11 cellular contexts compared by ENCODE assay signal in the genomic region with DNA sequence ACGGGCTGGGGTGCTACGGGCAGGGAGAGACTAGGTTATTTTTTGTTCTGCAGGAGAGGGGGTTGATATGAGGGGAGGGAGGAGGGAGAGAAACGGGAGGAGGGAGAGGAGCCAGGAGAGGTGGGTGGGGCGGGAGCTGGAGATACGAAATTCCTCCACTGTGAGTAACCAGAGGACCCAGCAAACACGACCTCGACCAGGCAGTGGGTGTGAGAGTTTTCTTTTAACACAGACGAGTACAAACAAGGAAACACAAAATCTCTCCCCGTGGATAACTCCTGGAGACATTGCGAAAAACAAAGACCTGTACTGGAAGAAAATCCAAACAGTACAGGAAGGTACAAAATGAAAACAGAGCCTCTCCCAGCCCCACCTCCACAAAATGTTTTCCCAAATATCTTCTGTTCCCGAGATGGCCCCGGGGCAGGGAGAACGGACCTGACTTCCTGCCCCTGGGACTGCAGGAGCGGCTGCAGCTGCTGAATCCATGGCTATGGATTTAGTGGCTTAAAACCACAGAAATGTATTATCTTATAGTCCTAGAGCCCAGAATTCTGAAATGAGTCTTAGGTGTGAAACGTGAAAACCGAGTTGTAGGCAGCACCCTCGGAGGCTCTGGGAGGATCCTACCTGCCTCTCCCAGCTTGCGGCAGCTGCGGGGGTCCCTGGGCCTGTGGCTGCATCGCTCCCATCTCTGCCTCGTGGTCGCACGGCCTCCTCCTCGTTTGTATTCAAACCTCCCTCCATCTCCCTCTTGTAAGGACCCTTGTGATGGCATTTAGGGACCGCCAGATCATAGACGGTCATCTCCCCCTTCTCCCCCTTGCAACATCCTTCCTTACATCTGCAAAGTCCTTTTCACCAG.
DNase-seq lines count a peak whose midpoint lies in the region; ATAC-seq and TF ChIP-seq lines count a peak whose summit lies in the region.
"Had no signal": no experiment of that assay in that cellular context is flagged by ENCODE, and none has a peak within 500 bp of the region (broad histone marks: within the 10 kb centered on the region; RNA-seq: fewer than 3 reads in every experiment).

No MANE protein-coding gene starts in this region.

- no peaks in the 10 kb centered on the region for H3K27me3 ChIP-seq in foreskin keratinocyte
- H3K27me3 ChIP-seq: Peyer's patch had no signal

- H3K9me3 Mint-ChIP-seq in T-helper 2 cell treated with Interferon-gamma antibody and Interleukin-4, amounts not matched to agents 5 μg/mL and 100 μg/mL, for 36 hours: no peaks in the 10 kb centered on the region
- H3K9me3 Mint-ChIP-seq: central memory CD8-positive, alpha-beta T cell had no signal

- no peaks in the 10 kb centered on the region for H3K4me1 Mint-ChIP-seq in T-helper 2 cell treated with Interferon-gamma antibody and Interleukin-4, amounts not matched to agents 5 μg/mL and 100 μg/mL, for 36 hours (ENCODE audit: low read depth)
- H3K4me1 Mint-ChIP-seq: central memory CD8-positive, alpha-beta T cell had no signal

- peak overlapping the region; percentile 86 for H3K27ac ChIP-seq in foreskin keratinocyte
- H3K27ac ChIP-seq: Peyer's patch had no signal

- H3K4me1 ChIP-seq in foreskin keratinocyte: peaks cover 37% of the 10 kb centered on the region
- H3K4me1 ChIP-seq: Peyer's patch had no signal

- H3K27me3 Mint-ChIP-seq in T-helper 2 cell treated with Interferon-gamma antibody and Interleukin-4, amounts not matched to agents 5 μg/mL and 100 μg/mL, for 36 hours (ENCODE audit: low read depth): no peaks in the 10 kb centered on the region

- H3K36me3 Mint-ChIP-seq in T-helper 2 cell treated with Interferon-gamma antibody and Interleukin-4, amounts not matched to agents 5 μg/mL and 100 μg/mL, for 36 hours (ENCODE audit: low read depth): no peaks in the 10 kb centered on the region

- no peak overlapping the region for H3K4me3 Mint-ChIP-seq in T-helper 2 cell treated with Interferon-gamma antibody and Interleukin-4, amounts not matched to agents 5 μg/mL and 100 μg/mL, for 36 hours
- H3K4me3 Mint-ChIP-seq: central memory CD8-positive, alpha-beta T cell had no signal

- DNase-seq in EL (peak; percentile 86), foreskin keratinocyte (peak; percentile 72 to 82), renal cortical epithelial cell (ENCODE audit: low read depth) (peak; percentile 86), NK-92 (lab: John Stamatoyannopoulos, UW; ENCODE audit: unreplicated experiment) (no peak)
- no peak for DNase-seq in stimulated activated naive CD4-positive, alpha-beta T cell treated with Interleukin-2 at 50 U/mL for 16 hours (lab: John Stamatoyannopoulos, UW)
- no peak for DNase-seq in T-helper 2 cell treated with Interferon-gamma antibody and Interleukin-4, amounts not matched to agents 5 μg/mL and 100 μg/mL, for 36 hours (ENCODE audit: low spot score)
- DNase-seq: DMS53 had no signal

- TF ChIP-seq CTCF in foreskin keratinocyte (conservative IDR thresholded peaks at IDR 0.05): no peak

- no peak overlapping the region for H3K27ac Mint-ChIP-seq in T-helper 2 cell treated with Interferon-gamma antibody and Interleukin-4, amounts not matched to agents 5 μg/mL and 100 μg/mL, for 36 hours

- ATAC-seq in SK-N-SH treated with all-trans-retinoic acid at 6 μM for 48 hours: peak; percentile 47
- peak; percentile 49 for ATAC-seq in foreskin keratinocyte
- no peak for ATAC-seq in HG03571 (IDR thresholded peaks at IDR 0.05; ENCODE audit: unreplicated experiment)

TF ChIP-seq in SK-N-SH treated with all-trans-retinoic acid at 6 μM for 48 hours, 23 proteins besides CTCF, POLR2A, EP300 and RAD21:
- TF ChIP-seq ZNF565 (CRISPR knock-in tag; conservative IDR thresholded peaks at IDR 0.05; ENCODE audit: low read depth): no peak
- TF ChIP-seq, protein P1, sequence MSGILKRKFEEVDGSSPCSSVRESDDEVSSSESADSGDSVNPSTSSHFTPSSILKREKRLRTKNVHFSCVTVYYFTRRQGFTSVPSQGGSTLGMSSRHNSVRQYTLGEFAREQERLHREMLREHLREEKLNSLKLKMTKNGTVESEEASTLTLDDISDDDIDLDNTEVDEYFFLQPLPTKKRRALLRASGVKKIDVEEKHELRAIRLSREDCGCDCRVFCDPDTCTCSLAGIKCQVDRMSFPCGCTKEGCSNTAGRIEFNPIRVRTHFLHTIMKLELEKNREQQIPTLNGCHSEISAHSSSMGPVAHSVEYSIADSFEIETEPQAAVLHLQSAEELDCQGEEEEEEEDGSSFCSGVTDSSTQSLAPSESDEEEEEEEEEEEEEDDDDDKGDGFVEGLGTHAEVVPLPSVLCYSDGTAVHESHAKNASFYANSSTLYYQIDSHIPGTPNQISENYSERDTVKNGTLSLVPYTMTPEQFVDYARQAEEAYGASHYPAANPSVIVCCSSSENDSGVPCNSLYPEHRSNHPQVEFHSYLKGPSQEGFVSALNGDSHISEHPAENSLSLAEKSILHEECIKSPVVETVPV (CRISPR knock-in tag; IDR thresholded peaks at IDR 0.05): no peak
- TF ChIP-seq TOX (CRISPR knock-in tag; IDR thresholded peaks at IDR 0.05; ENCODE audit: borderline replicate concordance): no peak
- TF ChIP-seq, protein P2, sequence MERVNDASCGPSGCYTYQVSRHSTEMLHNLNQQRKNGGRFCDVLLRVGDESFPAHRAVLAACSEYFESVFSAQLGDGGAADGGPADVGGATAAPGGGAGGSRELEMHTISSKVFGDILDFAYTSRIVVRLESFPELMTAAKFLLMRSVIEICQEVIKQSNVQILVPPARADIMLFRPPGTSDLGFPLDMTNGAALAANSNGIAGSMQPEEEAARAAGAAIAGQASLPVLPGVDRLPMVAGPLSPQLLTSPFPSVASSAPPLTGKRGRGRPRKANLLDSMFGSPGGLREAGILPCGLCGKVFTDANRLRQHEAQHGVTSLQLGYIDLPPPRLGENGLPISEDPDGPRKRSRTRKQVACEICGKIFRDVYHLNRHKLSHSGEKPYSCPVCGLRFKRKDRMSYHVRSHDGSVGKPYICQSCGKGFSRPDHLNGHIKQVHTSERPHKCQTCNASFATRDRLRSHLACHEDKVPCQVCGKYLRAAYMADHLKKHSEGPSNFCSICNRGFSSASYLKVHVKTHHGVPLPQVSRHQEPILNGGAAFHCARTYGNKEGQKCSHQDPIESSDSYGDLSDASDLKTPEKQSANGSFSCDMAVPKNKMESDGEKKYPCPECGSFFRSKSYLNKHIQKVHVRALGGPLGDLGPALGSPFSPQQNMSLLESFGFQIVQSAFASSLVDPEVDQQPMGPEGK (CRISPR knock-in tag; IDR thresholded peaks at IDR 0.05; ENCODE audit: borderline replicate concordance): no peak
- TF ChIP-seq ISL1 (CRISPR knock-in tag; IDR thresholded peaks at IDR 0.05): no peak
- no peak for TF ChIP-seq PPARA (CRISPR knock-in tag; IDR thresholded peaks at IDR 0.05; ENCODE audit: borderline replicate concordance)
- TF ChIP-seq, protein P3, sequence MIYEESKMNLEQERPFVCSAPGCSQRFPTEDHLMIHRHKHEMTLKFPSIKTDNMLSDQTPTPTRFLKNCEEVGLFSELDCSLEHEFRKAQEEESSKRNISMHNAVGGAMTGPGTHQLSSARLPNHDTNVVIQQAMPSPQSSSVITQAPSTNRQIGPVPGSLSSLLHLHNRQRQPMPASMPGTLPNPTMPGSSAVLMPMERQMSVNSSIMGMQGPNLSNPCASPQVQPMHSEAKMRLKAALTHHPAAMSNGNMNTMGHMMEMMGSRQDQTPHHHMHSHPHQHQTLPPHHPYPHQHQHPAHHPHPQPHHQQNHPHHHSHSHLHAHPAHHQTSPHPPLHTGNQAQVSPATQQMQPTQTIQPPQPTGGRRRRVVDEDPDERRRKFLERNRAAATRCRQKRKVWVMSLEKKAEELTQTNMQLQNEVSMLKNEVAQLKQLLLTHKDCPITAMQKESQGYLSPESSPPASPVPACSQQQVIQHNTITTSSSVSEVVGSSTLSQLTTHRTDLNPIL (CRISPR knock-in tag; IDR thresholded peaks at IDR 0.05; ENCODE audit: low read depth): no peak
- TF ChIP-seq ZNF70 (CRISPR knock-in tag; IDR thresholded peaks at IDR 0.05): no peak
- TF ChIP-seq, protein P4, sequence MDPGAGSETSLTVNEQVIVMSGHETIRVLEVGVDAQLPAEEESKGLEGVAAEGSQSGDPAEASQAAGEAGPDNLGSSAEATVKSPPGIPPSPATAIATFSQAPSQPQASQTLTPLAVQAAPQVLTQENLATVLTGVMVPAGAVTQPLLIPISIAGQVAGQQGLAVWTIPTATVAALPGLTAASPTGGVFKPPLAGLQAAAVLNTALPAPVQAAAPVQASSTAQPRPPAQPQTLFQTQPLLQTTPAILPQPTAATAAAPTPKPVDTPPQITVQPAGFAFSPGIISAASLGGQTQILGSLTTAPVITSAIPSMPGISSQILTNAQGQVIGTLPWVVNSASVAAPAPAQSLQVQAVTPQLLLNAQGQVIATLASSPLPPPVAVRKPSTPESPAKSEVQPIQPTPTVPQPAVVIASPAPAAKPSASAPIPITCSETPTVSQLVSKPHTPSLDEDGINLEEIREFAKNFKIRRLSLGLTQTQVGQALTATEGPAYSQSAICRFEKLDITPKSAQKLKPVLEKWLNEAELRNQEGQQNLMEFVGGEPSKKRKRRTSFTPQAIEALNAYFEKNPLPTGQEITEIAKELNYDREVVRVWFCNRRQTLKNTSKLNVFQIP (CRISPR knock-in tag; IDR thresholded peaks at IDR 0.05; ENCODE audit: borderline replicate concordance, low read depth): no peak
- TF ChIP-seq BACH2 (CRISPR knock-in tag; IDR thresholded peaks at IDR 0.05; ENCODE audit: borderline replicate concordance): no peak

Comparison
In these comparisons a context has a peak if more than half of its experiments do, and no peak if none do; other contexts are left out.
1. DNase-seq: peak in EL (single experiment), foreskin keratinocyte (2 of 2) and renal cortical epithelial cell (single experiment); none in stimulated activated naive CD4-positive, alpha-beta T cell treated with Interleukin-2 at 50 U/mL for 16 hours (single experiment), T-helper 2 cell treated with Interferon-gamma antibody and Interleukin-4, amounts not matched to agents 5 μg/mL and 100 μg/mL, for 36 hours (single experiment) and NK-92 (single experiment).